ENCODE assay signal across 19 cellular contexts in genomic region chr10:3470191-3470590, GRCh38.
A peak's percentile ranks its signal among the peaks of the same experiment; 100 is the strongest.
DNase-seq lines count a peak whose midpoint lies in the region; ATAC-seq and TF ChIP-seq lines count a peak whose summit lies in the region.
"Had no signal": no experiment of that assay in that cellular context is flagged by ENCODE, and none has a peak within 500 bp of the region (broad histone marks: within the 10 kb centered on the region; RNA-seq: fewer than 3 reads in every experiment).

No MANE protein-coding gene starts in this region.

- H3K36me3 Mint-ChIP-seq in endothelial cell (ENCODE audit: low read depth, unreplicated experiment) = peaks cover 3% of the 10 kb centered on the region
- H3K36me3 Mint-ChIP-seq: stimulated activated effector memory CD8-positive, alpha-beta T cell treated with anti-CD3 and anti-CD28 coated beads, Interleukin-12 subunit alpha, Interleukin-12 subunit beta, amount 100 ng/mL, for 72 hours had no signal

- intact Hi-C loops in left cardiac atrium (cut with DNase I) (no loop called here), vagina (cut with DNase I) (no loop called here)

- no peak for DNase-seq in right atrium auricular region (ENCODE audit: low spot score)
- no peak for DNase-seq in left cardiac atrium
- no peak for DNase-seq in endothelial cell (ENCODE audit: low spot score)
- no peak for DNase-seq in vagina (ENCODE audit: extremely low spot score in 2 of 2)
- no peak for DNase-seq in NCI-H1930 (lab: John Stamatoyannopoulos, UW)
- no peak for DNase-seq in EL
- DNase-seq: activated CD8-positive, alpha-beta T cell treated with anti-CD3 and anti-CD28 coated beads for 36 hours; activated naive CD8-positive, alpha-beta T cell treated with anti-CD3 and anti-CD28 coated beads, Interleukin-2, amount 50 U/mL, for 24 hours; activated T-cell treated with anti-CD3 and anti-CD28 coated beads, Interleukin-2, amount 50 U/mL, for 72 hours; DMS79 treated with DMSO at 0.1 percent for 48 hours; effector memory CD4-positive, alpha-beta T cell; NCI-H1436 treated with DMSO at 0.1 percent for 48 hours; pancreas; stimulated activated CD4-positive, alpha-beta T cell treated with anti-CD3 and anti-CD28 coated beads, Interleukin-12 subunit alpha, Interleukin-12 subunit beta, amount 100 ng/mL, for 4 hours had no signal

- ATAC-seq in left cardiac atrium (no peak), GM21526 (IDR thresholded peaks at IDR 0.05; ENCODE audit: low FRiP score, unreplicated experiment) (no peak)
- ATAC-seq: activated CD8-positive, alpha-beta T cell treated with anti-CD3 and anti-CD28 coated beads for 36 hours; activated naive CD8-positive, alpha-beta T cell treated with anti-CD3 and anti-CD28 coated beads, Interleukin-2, amount 50 U/mL, for 24 hours; activated T-cell treated with anti-CD3 and anti-CD28 coated beads, Interleukin-2, amount 50 U/mL, for 72 hours; left lobe of liver; pancreas; stimulated activated effector memory CD8-positive, alpha-beta T cell treated with anti-CD3 and anti-CD28 coated beads, Interleukin-12 subunit alpha, Interleukin-12 subunit beta, amount 100 ng/mL, for 72 hours had no signal

- no peak overlapping the region for H3K4me3 ChIP-seq in right atrium auricular region
- peak overlapping the region in 1 of 2 experiments; percentile 66 for H3K4me3 ChIP-seq in neutrophil (ENCODE audit: low read depth in 1 of 2, low read length in 1 of 2)
- no peak overlapping the region for H3K4me3 ChIP-seq in vagina
- H3K4me3 ChIP-seq: HAP-1, pancreas had no signal

- no peak overlapping the region for H3K4me3 Mint-ChIP-seq in endothelial cell (ENCODE audit: unreplicated experiment)
- H3K4me3 Mint-ChIP-seq: activated CD8-positive, alpha-beta T cell treated with anti-CD3 and anti-CD28 coated beads for 36 hours; activated naive CD8-positive, alpha-beta T cell treated with anti-CD3 and anti-CD28 coated beads, Interleukin-2, amount 50 U/mL, for 24 hours; stimulated activated effector memory CD8-positive, alpha-beta T cell treated with anti-CD3 and anti-CD28 coated beads, Interleukin-12 subunit alpha, Interleukin-12 subunit beta, amount 100 ng/mL, for 72 hours had no signal

- H3K9me3 ChIP-seq in right atrium auricular region (no peaks in the 10 kb centered on the region), neutrophil (no peaks in the 10 kb centered on the region), vagina (no peaks in the 10 kb centered on the region)
- H3K9me3 ChIP-seq: HAP-1, pancreas had no signal

- H3K9me3 Mint-ChIP-seq in endothelial cell (ENCODE audit: unreplicated experiment) = no peaks in the 10 kb centered on the region
- H3K9me3 Mint-ChIP-seq: activated CD8-positive, alpha-beta T cell treated with anti-CD3 and anti-CD28 coated beads for 36 hours; activated naive CD8-positive, alpha-beta T cell treated with anti-CD3 and anti-CD28 coated beads, Interleukin-2, amount 50 U/mL, for 24 hours; activated T-cell treated with anti-CD3 and anti-CD28 coated beads, Interleukin-2, amount 50 U/mL, for 72 hours; stimulated activated effector memory CD8-positive, alpha-beta T cell treated with anti-CD3 and anti-CD28 coated beads, Interleukin-12 subunit alpha, Interleukin-12 subunit beta, amount 100 ng/mL, for 72 hours had no signal

- H3K4me1 ChIP-seq in right atrium auricular region = peaks cover 0 to 52% of the 10 kb centered on the region in 2 donors
- peaks cover 77 to 86% of the 10 kb centered on the region in 2 experiments for H3K4me1 ChIP-seq in neutrophil (ENCODE audit: control insufficient read depth in 1 of 2, insufficient read depth in 1 of 2, low read depth in 1 of 2, low read length in 1 of 2)
- H3K4me1 ChIP-seq in vagina = peaks cover 73% of the 10 kb centered on the region
- H3K4me1 ChIP-seq: HAP-1 had no signal

- peak overlapping the region; percentile 17 for H3K27ac Mint-ChIP-seq in endothelial cell (ENCODE audit: unreplicated experiment)
- H3K27ac Mint-ChIP-seq: activated CD8-positive, alpha-beta T cell treated with anti-CD3 and anti-CD28 coated beads for 36 hours; activated naive CD8-positive, alpha-beta T cell treated with anti-CD3 and anti-CD28 coated beads, Interleukin-2, amount 50 U/mL, for 24 hours; activated T-cell treated with anti-CD3 and anti-CD28 coated beads, Interleukin-2, amount 50 U/mL, for 72 hours; stimulated activated effector memory CD8-positive, alpha-beta T cell treated with anti-CD3 and anti-CD28 coated beads, Interleukin-12 subunit alpha, Interleukin-12 subunit beta, amount 100 ng/mL, for 72 hours had no signal

- H3K36me3 ChIP-seq in right atrium auricular region = no peaks in the 10 kb centered on the region
- no peaks in the 10 kb centered on the region for H3K36me3 ChIP-seq in neutrophil
- H3K36me3 ChIP-seq in vagina = no peaks in the 10 kb centered on the region
- H3K36me3 ChIP-seq: HAP-1, pancreas had no signal

- no peak for TF ChIP-seq POLR2A in vagina (IDR thresholded peaks at IDR 0.05)

- H3K27ac ChIP-seq in right atrium auricular region = peak overlapping the region; percentile 83 to 88
- H3K27ac ChIP-seq in neutrophil = peak overlapping the region; percentile 83
- H3K27ac ChIP-seq in vagina = peak overlapping the region; percentile 96

- TF ChIP-seq CTCF in right atrium auricular region (IDR thresholded peaks at IDR 0.05) (no peak), endothelial cell (IDR thresholded peaks at IDR 0.05; ENCODE audit: unreplicated experiment) (no peak), neutrophil (IDR thresholded peaks at IDR 0.05) (no peak), vagina (IDR thresholded peaks at IDR 0.05) (no peak)

- H3K27me3 ChIP-seq in right atrium auricular region (no peaks in the 10 kb centered on the region), neutrophil (peaks cover 3% of the 10 kb centered on the region), vagina (no peaks in the 10 kb centered on the region)
- H3K27me3 ChIP-seq: pancreas had no signal

- H3K4me1 Mint-ChIP-seq in endothelial cell (ENCODE audit: unreplicated experiment) = peaks cover 47% of the 10 kb centered on the region

- H3K27me3 Mint-ChIP-seq in endothelial cell (ENCODE audit: unreplicated experiment) = peaks cover 6% of the 10 kb centered on the region
